In the genomic region with DNA sequence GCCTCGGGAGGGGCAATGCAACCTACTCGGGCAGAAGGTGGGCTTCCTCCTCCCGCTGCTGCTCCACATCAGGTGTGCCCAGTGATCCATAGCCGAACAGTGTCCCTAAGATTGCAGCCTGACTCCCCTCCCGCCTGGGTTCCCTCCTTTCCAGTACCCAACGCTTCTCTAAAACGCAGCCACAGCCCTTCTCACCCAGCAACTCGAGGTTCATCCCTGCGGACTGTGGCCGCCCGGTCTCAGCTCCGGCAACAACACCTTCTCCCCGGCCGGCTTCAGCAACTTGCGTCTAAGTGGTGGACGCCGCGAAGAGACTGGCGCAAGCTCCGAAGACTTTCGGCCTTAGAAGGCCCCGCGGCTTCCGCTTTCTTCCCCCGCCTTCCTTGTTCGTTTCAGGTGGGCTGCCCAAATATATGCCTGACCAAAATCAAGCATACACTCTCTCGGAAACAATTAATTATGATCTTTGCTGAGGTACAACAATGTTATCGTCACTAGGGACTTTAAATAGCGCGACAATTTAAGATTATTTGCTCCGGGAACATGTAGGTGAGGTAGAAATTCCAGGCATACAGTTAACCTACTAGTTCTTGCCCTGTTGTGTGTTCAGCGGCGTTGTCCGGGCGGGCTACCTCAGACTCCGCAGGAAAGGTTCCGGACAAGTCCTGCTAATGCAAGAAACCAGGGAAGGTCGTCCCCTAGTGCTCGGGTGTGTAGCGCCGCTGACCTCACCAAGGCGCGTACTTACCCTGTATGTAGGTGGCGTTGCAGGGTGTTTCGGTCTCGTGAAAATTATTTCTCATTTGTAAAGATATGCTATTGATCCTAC, we compare ENCODE assay signal across 8 cellular contexts. TPM values are rescaled to one million over a fixed set of nuclear protein-coding genes. Genes with fewer than 3 reads are reported as not detected.
DNase-seq lines count a peak whose midpoint lies in the region; ATAC-seq and TF ChIP-seq lines count a peak whose summit lies in the region.

A gene with protein sequence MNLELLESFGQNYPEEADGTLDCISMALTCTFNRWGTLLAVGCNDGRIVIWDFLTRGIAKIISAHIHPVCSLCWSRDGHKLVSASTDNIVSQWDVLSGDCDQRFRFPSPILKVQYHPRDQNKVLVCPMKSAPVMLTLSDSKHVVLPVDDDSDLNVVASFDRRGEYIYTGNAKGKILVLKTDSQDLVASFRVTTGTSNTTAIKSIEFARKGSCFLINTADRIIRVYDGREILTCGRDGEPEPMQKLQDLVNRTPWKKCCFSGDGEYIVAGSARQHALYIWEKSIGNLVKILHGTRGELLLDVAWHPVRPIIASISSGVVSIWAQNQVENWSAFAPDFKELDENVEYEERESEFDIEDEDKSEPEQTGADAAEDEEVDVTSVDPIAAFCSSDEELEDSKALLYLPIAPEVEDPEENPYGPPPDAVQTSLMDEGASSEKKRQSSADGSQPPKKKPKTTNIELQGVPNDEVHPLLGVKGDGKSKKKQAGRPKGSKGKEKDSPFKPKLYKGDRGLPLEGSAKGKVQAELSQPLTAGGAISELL (minus strand): TSS at position 319 of the 829 bp plus-strand sequence. CDS start 105 bp downstream, at position 214.

- H3K27ac ChIP-seq in MM.1S (ENCODE audit: low read length) (peak within 1 kb of the TSS; percentile 74), foreskin keratinocyte (peak within 1 kb of the TSS; percentile 99)

- H4K20me1 ChIP-seq in MM.1S (ENCODE audit: insufficient read depth, low read length) = no peaks in the 10 kb centered on the region

- H3K4me2 ChIP-seq in MM.1S (ENCODE audit: low read depth, low read length) = peak within 1 kb of the TSS; percentile 88

- TF ChIP-seq CTCF in MM.1S (IDR thresholded peaks at IDR 0.05; ENCODE audit: low read length) = peak; percentile 97
- TF ChIP-seq CTCF in foreskin keratinocyte (conservative IDR thresholded peaks at IDR 0.05) = peak; percentile 90
- no peak for TF ChIP-seq CTCF in subcutaneous adipose tissue (IDR thresholded peaks at IDR 0.05; ENCODE audit: low read depth)

- peaks cover 6% of the 10 kb centered on the region; the same call in 1 of the 2 replicates for H3K4me1 ChIP-seq in HAP-1
- peaks cover 19% of the 10 kb centered on the region; the same call in 1 of the 2 replicates for H3K4me1 ChIP-seq in MM.1S (ENCODE audit: low read length)
- H3K4me1 ChIP-seq in foreskin keratinocyte = no peaks in the 10 kb centered on the region
- peaks cover 14% of the 10 kb centered on the region for H3K4me1 ChIP-seq in neuron (ENCODE audit: insufficient read depth, low read length)

- H2AFZ ChIP-seq in MM.1S (ENCODE audit: low read length) = peak within 1 kb of the TSS; percentile 74
- peak within 1 kb of the TSS; percentile 95 for H2AFZ ChIP-seq in neuron (ENCODE audit: low read depth, low read length)

- H3F3A ChIP-seq in MM.1S (ENCODE audit: insufficient read depth, low read length) = peaks cover 8% of the 10 kb centered on the region; the same call in 1 of the 2 replicates

- H3K9me2 ChIP-seq in MM.1S (replicated peaks; ENCODE audit: insufficient read depth, low read length) = no peaks in the 10 kb centered on the region

- no peaks in the 10 kb centered on the region for H3K9me3 ChIP-seq in HAP-1
- no peaks in the 10 kb centered on the region for H3K9me3 ChIP-seq in MM.1S (replicated peaks; ENCODE audit: insufficient read depth, low read length)
- no peaks in the 10 kb centered on the region for H3K9me3 ChIP-seq in neuron (ENCODE audit: low read length)

- DNase-seq in GDM1 (lab: John Stamatoyannopoulos, UW) = peak; percentile 93
- peak; percentile 90 to 97 for DNase-seq in HAP-1 (ENCODE audit: low spot score in 2 of 2)
- peak; percentile 100 for DNase-seq in MM.1S
- peak; percentile 100 for DNase-seq in SIG-M5 treated with dmso at 0.1 percent for 504 hours (lab: John Stamatoyannopoulos, UW; ENCODE audit: unreplicated experiment)
- peak; percentile 95 for DNase-seq in activated gamma-delta T cell treated with anti-CD3 and anti-CD28 coated beads, Interleukin-2, amount 50 U/mL, for 16 hours (ENCODE audit: low read depth)
- DNase-seq in foreskin keratinocyte = peak; percentile 87 to 95

- H3K27me3 ChIP-seq in HAP-1 (ENCODE audit: low read depth) (no peaks in the 10 kb centered on the region), MM.1S (replicated peaks; ENCODE audit: insufficient read depth, low read length) (no peaks in the 10 kb centered on the region), foreskin keratinocyte (no peaks in the 10 kb centered on the region), neuron (ENCODE audit: insufficient read depth, low read length) (no peaks in the 10 kb centered on the region)

- in situ Hi-C loops in HAP-1 (cut with MboI; ENCODE audit: low sequenced_read_pairs) = no loop called here

- peak within 1 kb of the TSS; percentile 85 for H3K4me3 ChIP-seq in HAP-1
- H3K4me3 ChIP-seq in MM.1S (ENCODE audit: low read length) = peak within 1 kb of the TSS; percentile 92
- peak within 1 kb of the TSS; percentile 86 for H3K4me3 ChIP-seq in neuron (ENCODE audit: low read length)

- peaks cover 44% of the 10 kb centered on the region for H3K79me2 ChIP-seq in MM.1S (ENCODE audit: low read length)

- peaks cover 3% of the 10 kb centered on the region; the same call in 1 of the 2 replicates for H3K36me3 ChIP-seq in HAP-1 (replicated peaks)
- no peaks in the 10 kb centered on the region for H3K36me3 ChIP-seq in MM.1S (replicated peaks; ENCODE audit: insufficient read depth, low read length)
- H3K36me3 ChIP-seq in neuron (ENCODE audit: insufficient read depth, low read length) = peaks cover 7% of the 10 kb centered on the region

- ATAC-seq in foreskin keratinocyte = peak; percentile 92

- H3K9ac ChIP-seq in MM.1S (ENCODE audit: low read length) = peak within 1 kb of the TSS; percentile 86

RNA-seq across cellular contexts. Expression of the gene that starts here (rescaled TPM):
- total RNA-seq in foreskin keratinocyte (13.7 and 15.2 TPM in 2 replicates), subcutaneous adipose tissue (10 to 100 TPM; 13.8 to 25.5 (median 14.6) TPM)
- 3.6 and 4.2 TPM in 2 replicates for polyA plus RNA-seq in foreskin keratinocyte

Comparison
In these comparisons a context has a peak if more than half of its experiments do, and no peak if none do; other contexts are left out.
1. Peak in every context shown above with its lines: DNase-seq, ATAC-seq, H3K4me3 ChIP-seq and H3K27ac ChIP-seq.